Comparison of ENCODE assay signal across 8 cellular contexts in genomic region chr6:32666420-32667300, GRCh38. TPM values are rescaled to one million over a fixed set of nuclear protein-coding genes. Genes with fewer than 3 reads are reported as not detected.
DNase-seq lines count a peak whose midpoint lies in the region; ATAC-seq and TF ChIP-seq lines count a peak whose summit lies in the region.

HLA-DQB1 (minus strand) TSS chr6:32666657; CDS start chr6:32666607, 50 bp downstream.

- H3K36me3 ChIP-seq in MM.1S (replicated peaks; ENCODE audit: insufficient read depth, low read length) (no peaks in the 10 kb centered on the region), MG63 (no peaks in the 10 kb centered on the region)

- H3K36me3 Mint-ChIP-seq in neural crest cell (ENCODE audit: low read depth): no peaks in the 10 kb centered on the region

- H3K9me3 ChIP-seq in MM.1S (replicated peaks; ENCODE audit: insufficient read depth, low read length) (no peaks in the 10 kb centered on the region), MG63 (no peaks in the 10 kb centered on the region)

- H4K20me1 ChIP-seq in MM.1S (ENCODE audit: insufficient read depth, low read length): no peaks in the 10 kb centered on the region

- peak; percentile 50 for ATAC-seq in GM21786 (IDR thresholded peaks at IDR 0.05; ENCODE audit: unreplicated experiment)
- no peak for ATAC-seq in GM19467 (IDR thresholded peaks at IDR 0.05; ENCODE audit: unreplicated experiment)

- H3K79me2 ChIP-seq in MM.1S (ENCODE audit: low read length): no peaks in the 10 kb centered on the region

- no peaks in the 10 kb centered on the region for H3F3A ChIP-seq in MM.1S (ENCODE audit: insufficient read depth, low read length)

- no peaks in the 10 kb centered on the region for H3K4me1 ChIP-seq in MM.1S (ENCODE audit: low read length)

- H3K27me3 Mint-ChIP-seq in neural crest cell (ENCODE audit: low read depth): peaks cover 90% of the 10 kb centered on the region

- DNase-seq in GM13977 (ENCODE audit: low spot score): peak; percentile 84
- peak; percentile 55 for DNase-seq in MM.1S
- DNase-seq in activated CD8-positive, alpha-beta memory T cell treated with anti-CD3 and anti-CD28 coated beads, Interleukin-2, amount 50 U/mL, for 1 hour (ENCODE audit: extremely low read depth): peak; percentile 26
- DNase-seq in fibroblast of mammary gland (ENCODE audit: low read depth): peak; percentile 38
- DNase-seq in neural crest cell (ENCODE audit: low read depth, low spot score): peak; percentile 23
- no peak for DNase-seq in MG63

- peak within 1 kb of the TSS; percentile 75 for H3K4me3 Mint-ChIP-seq in neural crest cell

- peaks cover 11% of the 10 kb centered on the region for H3K4me1 Mint-ChIP-seq in neural crest cell

- H3K27me3 ChIP-seq in MM.1S (replicated peaks; ENCODE audit: insufficient read depth, low read length) (no peaks in the 10 kb centered on the region), MG63 (no peaks in the 10 kb centered on the region)

- H3K9me3 Mint-ChIP-seq in neural crest cell: peaks cover 2% of the 10 kb centered on the region

- TF ChIP-seq CTCF in GM13977 (IDR thresholded peaks at IDR 0.05; ENCODE audit: extremely low read depth, insufficient read depth, missing control alignments) (no peak), MM.1S (IDR thresholded peaks at IDR 0.05; ENCODE audit: low read length) (no peak), fibroblast of mammary gland (conservative IDR thresholded peaks at IDR 0.05; ENCODE audit: control insufficient read depth, insufficient read depth, low read depth, low read length) (no peak), neural crest cell (conservative IDR thresholded peaks at IDR 0.05) (no peak)

- H3K27ac Mint-ChIP-seq in neural crest cell (ENCODE audit: unreplicated experiment): no peak within 1 kb of the TSS

- H2AFZ ChIP-seq in MM.1S (ENCODE audit: low read length): no peak within 1 kb of the TSS

- H3K9me2 ChIP-seq in MM.1S (replicated peaks; ENCODE audit: insufficient read depth, low read length): no peaks in the 10 kb centered on the region

- H3K4me2 ChIP-seq in MM.1S (ENCODE audit: low read depth, low read length): no peak within 1 kb of the TSS; the same call in 1 of the 2 replicates

- H3K27ac ChIP-seq in MM.1S (ENCODE audit: low read length): no peak within 1 kb of the TSS

- in situ Hi-C loops in GM13977 (cut with MboI; ENCODE audit: low pct_unique_long_range_greater_than_20kb, low sequenced_read_pairs, unreplicated experiment): no loop called here

- H3K9ac ChIP-seq in MM.1S (ENCODE audit: low read length): no peak within 1 kb of the TSS

- no peak within 1 kb of the TSS; the same call in 1 of the 2 replicates for H3K4me3 ChIP-seq in MM.1S (ENCODE audit: low read length)
- H3K4me3 ChIP-seq in fibroblast of mammary gland (ENCODE audit: control insufficient read depth, low read depth, low read length): no peak within 1 kb of the TSS
- H3K4me3 ChIP-seq in MG63: no peak within 1 kb of the TSS

RNA-seq across cellular contexts. Expression of gene HLA-DQB1, which starts in this region (rescaled TPM):
- total RNA-seq in neural crest cell: 0.18 and 0.23 TPM in 2 replicates
- not detected in 2 replicates for total RNA-seq in MG63 (2014; rRNA removed; shearing (Covaris generic); ENCODE audit: low replicate concordance)

Comparison
In these comparisons a context has a peak if more than half of its experiments do, and no peak if none do; other contexts are left out.
1. Peak in DNase-seq in neural crest cell; RNA of the gene not detected or under 1 TPM.